ENCODE assay signal across 24 cellular contexts in genomic region chr7:151990567-151990966, GRCh38. TPM values are rescaled to one million over a fixed set of nuclear protein-coding genes. Genes with fewer than 3 reads are reported as not detected.
DNase-seq lines count a peak whose midpoint lies in the region; ATAC-seq, FAIRE-seq and TF ChIP-seq lines count a peak whose summit lies in the region.
"Had no signal": no experiment of that assay in that cellular context is flagged by ENCODE, and none has a peak within 500 bp of the region (broad histone marks: within the 10 kb centered on the region; RNA-seq: fewer than 3 reads in every experiment).

No MANE protein-coding gene starts in this region.

- ATAC-seq in GM21528 (IDR thresholded peaks at IDR 0.05; ENCODE audit: low FRiP score, unreplicated experiment) (no peak), GM19455 (IDR thresholded peaks at IDR 0.05; ENCODE audit: unreplicated experiment) (no peak), GM21447 (IDR thresholded peaks at IDR 0.05; ENCODE audit: unreplicated experiment) (no peak)
- ATAC-seq: CD8-positive, alpha-beta T cell; foreskin keratinocyte; right lobe of liver had no signal

- H3K79me2 ChIP-seq in endothelial cell of umbilical vein (ENCODE audit: control insufficient read depth, insufficient read depth, low read length) (no peaks in the 10 kb centered on the region), SK-N-SH (ENCODE audit: insufficient read depth) (no peaks in the 10 kb centered on the region)

- no peak for TF ChIP-seq POLR2A in endothelial cell of umbilical vein (IDR thresholded peaks at IDR 0.05; ENCODE audit: low read depth, low read length)

- H3K4me1 ChIP-seq in endothelial cell of umbilical vein (ENCODE audit: control insufficient read depth, extremely low read depth, insufficient read depth, low read length), result no peaks in the 10 kb centered on the region
- H3K4me1 ChIP-seq in SK-N-SH (ENCODE audit: control insufficient read depth in 1 of 2, insufficient read depth in 2 of 2, low read depth in 1 of 2, low read length in 1 of 2), result peaks cover 0 to 3% of the 10 kb centered on the region in 2 experiments; a peak in 2 of 4 replicates
- H3K4me1 ChIP-seq: foreskin keratinocyte, right lobe of liver, SJSA1 had no signal

- BruUV-seq in endothelial cell of umbilical vein (replicated peaks; lab: Mats Ljungman, UMichigan), result no TSS peak

- whole genome bisulfite sequencing in SK-N-SH (ENCODE audit: low lambda C conversion rate), result 56% methylated on average over 5 of the region's 5 CpGs

- H3K36me3 ChIP-seq in endothelial cell of umbilical vein (ENCODE audit: control insufficient read depth in 2 of 2, extremely low read depth in 1 of 2, insufficient read depth in 2 of 2, low read length in 2 of 2), result no peaks in the 10 kb centered on the region
- no peaks in the 10 kb centered on the region for H3K36me3 ChIP-seq in SK-N-SH (replicated peaks in 1 of 2; ENCODE audit: control insufficient read depth in 1 of 2, insufficient read depth in 2 of 2, low read length in 1 of 2)
- H3K36me3 ChIP-seq: left ventricle myocardium inferior, right lobe of liver, SJSA1 had no signal

- TF ChIP-seq RAD21 in SK-N-SH (IDR thresholded peaks at IDR 0.05; ENCODE audit: low read length), result no peak

- no peaks in the 10 kb centered on the region for H3F3A ChIP-seq in SK-N-SH (replicated peaks; ENCODE audit: insufficient read depth)

- H3K9me2 ChIP-seq in SK-N-SH, result no peaks in the 10 kb centered on the region

- dilution Hi-C loops in endothelial cell of umbilical vein (cut with MboI; ENCODE audit: extremely low pct_ligation_motif_present, low sequenced_read_pairs), result no loop called here

- TF ChIP-seq EP300 in SK-N-SH (IDR thresholded peaks at IDR 0.05; ENCODE audit: borderline replicate concordance in 1 of 2, low read depth in 1 of 2, low read length in 1 of 2), result no peak

- H3K9me3 ChIP-seq in endothelial cell of umbilical vein (replicated peaks; ENCODE audit: control insufficient read depth, insufficient read depth, low read length) (no peaks in the 10 kb centered on the region), SK-N-SH (no peaks in the 10 kb centered on the region)
- H3K9me3 ChIP-seq: left ventricle myocardium inferior, right lobe of liver, SJSA1 had no signal

- H3K27me3 ChIP-seq in endothelial cell of umbilical vein (ENCODE audit: control insufficient read depth in 2 of 2, insufficient read depth in 2 of 2, low read length in 2 of 2) (peaks cover 0 to 6% of the 10 kb centered on the region in 2 experiments), SK-N-SH (ENCODE audit: insufficient read depth) (peaks cover 3% of the 10 kb centered on the region; the same call in 1 of the 2 replicates)
- H3K27me3 ChIP-seq: right lobe of liver, SJSA1 had no signal

- H3K9ac ChIP-seq in endothelial cell of umbilical vein (replicated peaks; ENCODE audit: extremely low read depth, insufficient read depth, low read length) (no peak overlapping the region), SK-N-SH (no peak overlapping the region)

- H3K4me2 ChIP-seq in endothelial cell of umbilical vein (ENCODE audit: insufficient read depth, low read length) (no peak overlapping the region), SK-N-SH (no peak overlapping the region)

- no peak for TF ChIP-seq CTCF in endothelial cell of umbilical vein (IDR thresholded peaks at IDR 0.05; ENCODE audit: extremely low read depth in 1 of 2, insufficient read depth in 1 of 2, low read depth in 1 of 2, low read length in 2 of 2)
- TF ChIP-seq CTCF in SK-N-SH (IDR thresholded peaks at IDR 0.05), result no peak

- FAIRE-seq in RCC 7860 (lab: Jason Lieb, UNC), result peak; percentile 79
- peak; percentile 28 for FAIRE-seq in endothelial cell of umbilical vein (lab: Jason Lieb, UNC)
- FAIRE-seq: endometrium had no signal

- no peaks in the 10 kb centered on the region for H4K20me1 ChIP-seq in endothelial cell of umbilical vein (replicated peaks; ENCODE audit: control insufficient read depth, extremely low read depth, insufficient read depth, low read length)
- H4K20me1 ChIP-seq in SK-N-SH (ENCODE audit: insufficient read depth), result no peaks in the 10 kb centered on the region

- H3K9me1 ChIP-seq in endothelial cell of umbilical vein (replicated peaks; ENCODE audit: control insufficient read depth, extremely low read depth, insufficient read depth, low read length), result no peaks in the 10 kb centered on the region

- POLR2A ChIA-PET in endothelial cell of umbilical vein (lab: Charles Lee), result no interaction called here
- POLR2A ChIA-PET in SK-N-SH (lab: Yijun Ruan, JAX), result no interaction called here

- DNase-seq in ACHN, result peak; percentile 47
- peak; percentile 29 for DNase-seq in HK-2 (ENCODE audit: unreplicated experiment)
- peak; percentile 78 for DNase-seq in RCC 7860 (ENCODE audit: low spot score)
- peak; percentile 4 for DNase-seq in endothelial cell of umbilical vein (ENCODE audit: low read depth, low spot score)
- no peak for DNase-seq in SK-N-SH
- DNase-seq: activated CD4-positive, alpha-beta T cell treated with anti-CD3 and anti-CD28 coated beads for 4 hours; activated effector memory CD4-positive, alpha-beta T cell treated with Interleukin-2 at 50 U/mL for 16 hours; CD8-positive, alpha-beta T cell; foreskin keratinocyte; GOT3; left ventricle myocardium inferior; NCI-H2081; NCI-H510A treated with DMSO at 0.1 percent for 48 hours; right lobe of liver; T1000 had no signal

- intact Hi-C loops in endothelial cell of umbilical vein (cut with micrococcal nuclease), result no loop called here

- CTCF ChIA-PET in endothelial cell of umbilical vein (lab: Charles Lee) (no interaction called here), SK-N-SH (lab: Yijun Ruan, JAX) (interaction anchor here (1.1 kb wide), 1 partner anchor 209 kb away, joined by 4 read pairs; no protein-coding TSS in a partner anchor)

- no peak overlapping the region for H3K4me3 ChIP-seq in endothelial cell of umbilical vein (replicated peaks in 1 of 3; ENCODE audit: insufficient read depth in 1 of 3, low read depth in 1 of 3, low read length in 3 of 3)
- no peak overlapping the region for H3K4me3 ChIP-seq in SK-N-SH (ENCODE audit: low read depth in 2 of 2, low read length in 1 of 2)
- H3K4me3 ChIP-seq: left ventricle myocardium inferior, right lobe of liver, SJSA1 had no signal

- in situ Hi-C loops in ACHN (cut with HindIII; ENCODE audit: low pct_ligation_motif_present, low pct_unique_long_range_greater_than_20kb, low sequenced_read_pairs), result no loop called here

- H3K27ac ChIP-seq in endothelial cell of umbilical vein (ENCODE audit: insufficient read depth, low read depth, low read length), result no peak overlapping the region
- no peak overlapping the region for H3K27ac ChIP-seq in SK-N-SH (ENCODE audit: low read depth in 2 of 2, low read length in 1 of 2)
- H3K27ac ChIP-seq: foreskin keratinocyte, left ventricle myocardium inferior, right lobe of liver, SJSA1 had no signal

- H2AFZ ChIP-seq in endothelial cell of umbilical vein (ENCODE audit: low read depth, low read length), result no peak overlapping the region
- H2AFZ ChIP-seq in SK-N-SH (ENCODE audit: low read depth), result no peak overlapping the region

TF ChIP-seq in endothelial cell of umbilical vein, 7 proteins besides CTCF, POLR2A, EP300 and RAD21 (continues in another document):
- no peak for TF ChIP-seq POLR2AphosphoS5 (IDR thresholded peaks at IDR 0.05; ENCODE audit: insufficient read depth, low read depth, low read length)
- TF ChIP-seq FOS (IDR thresholded peaks at IDR 0.05; ENCODE audit: borderline replicate concordance, insufficient read depth, low read length), result no peak
- TF ChIP-seq, protein P1, sequence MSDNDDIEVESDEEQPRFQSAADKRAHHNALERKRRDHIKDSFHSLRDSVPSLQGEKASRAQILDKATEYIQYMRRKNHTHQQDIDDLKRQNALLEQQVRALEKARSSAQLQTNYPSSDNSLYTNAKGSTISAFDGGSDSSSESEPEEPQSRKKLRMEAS (IDR thresholded peaks at IDR 0.05; ENCODE audit: insufficient read depth, insufficient read length), result no peak
- no peak for TF ChIP-seq GATA2 (IDR thresholded peaks at IDR 0.05; ENCODE audit: insufficient read depth, insufficient read length, low read depth, low read length)
- TF ChIP-seq MYC (IDR thresholded peaks at IDR 0.05; ENCODE audit: low read depth, low read length), result no peak

TF ChIP-seq in SK-N-SH, 30 proteins besides CTCF, POLR2A, EP300 and RAD21 (continues in another document):
- TF ChIP-seq SIN3A (IDR thresholded peaks at IDR 0.05; ENCODE audit: borderline replicate concordance, low read depth, low read length) (no peak), EZH2phosphoT487 (IDR thresholded peaks at IDR 0.05; ENCODE audit: borderline replicate concordance, low read depth) (no peak), GATA2 (CRISPR knock-in tag; IDR thresholded peaks at IDR 0.05) (no peak), SMC3 (IDR thresholded peaks at IDR 0.05; ENCODE audit: low read depth, low read length) (no peak), FOXM1 (IDR thresholded peaks at IDR 0.05; ENCODE audit: low read depth) (no peak), FOSL2 (IDR thresholded peaks at IDR 0.05; ENCODE audit: borderline replicate concordance, low read depth) (no peak), YY1 (IDR thresholded peaks at IDR 0.05; ENCODE audit: low read depth) (no peak)

RNA-seq across cellular contexts. Expression of gene GALNTL5, which starts 34.3 kb away (rescaled TPM):
- total RNA-seq in endothelial cell of umbilical vein, result not detected in 2 replicates
- polyA plus RNA-seq in endothelial cell of umbilical vein, result not detected in 2 replicates
- polyA plus RNA-seq in endothelial cell of umbilical vein (2011; cell fraction: cytosol; rRNA removed), result not detected in 2 replicates
- polyA plus RNA-seq in endothelial cell of umbilical vein (2011; cell fraction: nucleus; rRNA removed), result not detected in 2 replicates
- not detected in 2 replicates for polyA plus RNA-seq in endothelial cell of umbilical vein (2012)
- polyA minus RNA-seq in endothelial cell of umbilical vein, result not detected in 2 replicates
- not detected for polyA minus RNA-seq in endothelial cell of umbilical vein (2011; cell fraction: cytosol; rRNA and poly(A)+ RNA removed)
- polyA minus RNA-seq in endothelial cell of umbilical vein (2011; cell fraction: nucleus; rRNA and poly(A)+ RNA removed), result not detected in 2 replicates
- polyA plus RNA-seq in SK-N-SH (2012; rRNA removed), result not detected in 2 replicates
- not detected in 2 replicates for polyA plus RNA-seq in SK-N-SH (2012; cell fraction: cytosol; rRNA removed)
- not detected in 2 replicates for polyA plus RNA-seq in SK-N-SH (2012; cell fraction: nucleus; rRNA removed)
- total RNA-seq: CD8-positive, alpha-beta T cell; chondrocyte; foreskin keratinocyte; left ventricle myocardium inferior; OCI-LY7; osteocyte; right lobe of liver; SJSA1; urinary bladder had no signal
- polyA plus RNA-seq: foreskin keratinocyte, urinary bladder had no signal

RNA-seq across cellular contexts. Expression of gene GALNT11, which starts 34.9 kb away (rescaled TPM):
- 27.6 and 27.7 TPM in 2 replicates for total RNA-seq in endothelial cell of umbilical vein
- polyA plus RNA-seq in endothelial cell of umbilical vein (28.0 and 36.5 TPM in 2 replicates), SK-N-SH (2012; rRNA removed) (70.0 and 84.7 TPM in 2 replicates)
- 30.7 and 31.6 TPM in 2 replicates for polyA plus RNA-seq in endothelial cell of umbilical vein (2011; cell fraction: cytosol; rRNA removed)
- polyA plus RNA-seq in endothelial cell of umbilical vein (2011; cell fraction: nucleus; rRNA removed), result 39.9 and 46.6 TPM in 2 replicates
- 21.9 and 25.1 TPM in 2 replicates for polyA plus RNA-seq in endothelial cell of umbilical vein (2012)
- polyA minus RNA-seq in endothelial cell of umbilical vein, result 29.2 and 29.6 TPM in 2 replicates
- polyA minus RNA-seq in endothelial cell of umbilical vein (2011; cell fraction: cytosol; rRNA and poly(A)+ RNA removed), result 11.3 TPM
- polyA minus RNA-seq in endothelial cell of umbilical vein (2011; cell fraction: nucleus; rRNA and poly(A)+ RNA removed), result 22.7 and 30.4 TPM in 2 replicates
- 85.2 and 89.3 TPM in 2 replicates for polyA plus RNA-seq in SK-N-SH (2012; cell fraction: cytosol; rRNA removed)
- 41.4 and 61.5 TPM in 2 replicates for polyA plus RNA-seq in SK-N-SH (2012; cell fraction: nucleus; rRNA removed)
- total RNA-seq: OCI-LY7 had no signal
